In genomic region chr4:3475041-3475712, GRCh38 we compare ENCODE assay signal across 24 cellular contexts. TPM values are rescaled to one million over a fixed set of nuclear protein-coding genes. Genes with fewer than 3 reads are reported as not detected.
"Had no signal": no experiment of that assay in that cellular context is flagged by ENCODE, and none has a peak within 500 bp of the region (broad histone marks: within the 10 kb centered on the region; RNA-seq: fewer than 3 reads in every experiment).

No MANE protein-coding gene starts in this region.

- H3K36me3 ChIP-seq: adrenal gland had no signal

- H3K4me3 ChIP-seq: adrenal gland had no signal

- H3K27ac ChIP-seq: adrenal gland, KMS-11, VCaP had no signal

- H3K4me1 ChIP-seq: adrenal gland had no signal

- DNase-seq: activated CD4-positive, alpha-beta T cell treated with anti-CD3 and anti-CD28 coated beads for 36 hours; activated CD4-positive, alpha-beta T cell treated with anti-CD3 and anti-CD28 coated beads, Interleukin-2, amount 50 U/mL, for 4 hours; activated CD8-positive, alpha-beta memory T cell treated with anti-CD3 and anti-CD28 coated beads, Interleukin-2, amount 50 U/mL, for 48 hours; activated CD8-positive, alpha-beta T cell treated with anti-CD3 and anti-CD28 coated beads, Interleukin-2, amount 10 ng/mL, durations not matched to agents 7 days and 5 days; activated naive CD4-positive, alpha-beta T cell treated with anti-CD3 and anti-CD28 coated beads, Interleukin-2, amount 50 U/mL, for 16 hours; activated naive CD8-positive, alpha-beta T cell treated with anti-CD3 and anti-CD28 coated beads, Interleukin-2, amount 10 ng/mL, durations not matched to agents 7 days and 5 days; activated T-cell treated with anti-CD3 and anti-CD28 coated beads, Interleukin-2, amount 50 U/mL, for 1 hour; adrenal gland; anterior cingulate cortex; NCI-H1092; NCI-H1417; NCI-H1930; NCI-H2171; NCI-H2227 treated with DMSO at 0.1 percent for 48 hours; NCI-H446 treated with DMSO at 0.1 percent for 48 hours; NCI-H526 treated with DMSO at 0.1 percent for 48 hours; NCI-H82; PC-3; SK-N-SH; T-helper 1 cell had no signal

- ATAC-seq: activated CD4-positive, alpha-beta T cell treated with anti-CD3 and anti-CD28 coated beads for 36 hours; activated CD8-positive, alpha-beta T cell treated with anti-CD3 and anti-CD28 coated beads, Interleukin-2, amount 10 ng/mL, durations not matched to agents 7 days and 5 days; PC-3 had no signal

- H3K9me3 ChIP-seq: adrenal gland, SK-N-SH had no signal

- H3K27me3 ChIP-seq: adrenal gland had no signal

RNA-seq across cellular contexts. Expression of gene DOK7, which starts 12.1 kb away (rescaled TPM):
- total RNA-seq: activated CD4-positive, alpha-beta T cell treated with anti-CD3 and anti-CD28 coated beads for 36 hours; activated CD8-positive, alpha-beta T cell treated with anti-CD3 and anti-CD28 coated beads, Interleukin-2, amount 10 ng/mL, durations not matched to agents 7 days and 5 days; activated naive CD8-positive, alpha-beta T cell treated with anti-CD3 and anti-CD28 coated beads, Interleukin-2, amount 10 ng/mL, durations not matched to agents 7 days and 5 days; T-helper 2 cell treated with Interferon-gamma antibody and Interleukin-4, amounts not matched to agents 100 ng/mL and 5 ng/mL, for 36 hours had no signal
- polyA plus RNA-seq: SK-N-SH had no signal

RNA-seq across cellular contexts. Expression of gene HGFAC, which starts 33.4 kb away (rescaled TPM):
- total RNA-seq: activated CD4-positive, alpha-beta T cell treated with anti-CD3 and anti-CD28 coated beads for 36 hours; activated CD8-positive, alpha-beta T cell treated with anti-CD3 and anti-CD28 coated beads, Interleukin-2, amount 10 ng/mL, durations not matched to agents 7 days and 5 days; activated naive CD8-positive, alpha-beta T cell treated with anti-CD3 and anti-CD28 coated beads, Interleukin-2, amount 10 ng/mL, durations not matched to agents 7 days and 5 days; T-helper 2 cell treated with Interferon-gamma antibody and Interleukin-4, amounts not matched to agents 100 ng/mL and 5 ng/mL, for 36 hours had no signal
- polyA plus RNA-seq: IgD-negative memory B cell had no signal
